Comparison of ENCODE assay signal across 8 cellular contexts in the genomic region with DNA sequence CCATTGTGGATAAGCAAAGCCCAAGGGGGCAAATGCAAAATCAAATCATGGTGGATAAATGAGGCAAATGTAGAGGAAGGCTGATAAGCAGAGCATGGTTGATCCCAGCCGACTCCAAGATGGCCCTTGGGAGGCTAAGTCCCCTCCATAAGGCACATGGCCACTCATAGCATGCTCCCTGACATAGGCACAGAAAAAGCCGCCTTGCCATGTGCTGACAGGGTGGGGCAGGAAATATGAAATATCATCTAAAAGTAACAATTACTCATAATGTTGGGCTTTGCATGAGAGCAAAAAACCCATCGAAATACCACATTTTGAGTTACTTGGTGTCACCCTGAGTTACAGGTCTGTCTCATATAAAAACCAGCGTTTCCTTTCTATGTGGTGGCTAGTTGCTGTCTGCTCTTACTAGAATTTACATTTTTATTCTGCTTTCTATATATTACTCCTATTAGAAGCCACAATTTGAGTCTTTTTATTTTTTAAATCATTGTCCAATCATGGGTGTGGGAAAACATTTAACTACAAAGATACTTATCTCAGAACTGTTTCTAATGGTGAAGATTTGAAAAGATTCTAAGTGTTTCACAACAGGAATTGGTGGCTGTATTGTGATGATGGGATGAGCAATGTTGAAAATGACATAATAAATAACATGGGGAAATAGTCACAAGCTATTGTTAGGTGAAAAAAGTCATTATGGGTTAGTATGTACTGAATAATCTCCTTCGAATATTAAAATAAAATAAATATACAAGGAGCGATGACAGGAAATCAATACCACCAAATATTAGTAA.
DNase-seq lines count a peak whose midpoint lies in the region; ATAC-seq and TF ChIP-seq lines count a peak whose summit lies in the region.

No MANE protein-coding gene starts in this region.

- no peaks in the 10 kb centered on the region for H3K36me3 Mint-ChIP-seq in activated CD4-positive, alpha-beta T cell treated with anti-CD3 and anti-CD28 coated beads for 36 hours (ENCODE audit: low read depth)
- no peaks in the 10 kb centered on the region for H3K36me3 Mint-ChIP-seq in endothelial cell (ENCODE audit: low read depth, unreplicated experiment)

- H3K4me1 Mint-ChIP-seq in activated CD4-positive, alpha-beta T cell treated with anti-CD3 and anti-CD28 coated beads for 36 hours = peaks cover 81% of the 10 kb centered on the region
- peaks cover 69% of the 10 kb centered on the region for H3K4me1 Mint-ChIP-seq in endothelial cell (ENCODE audit: unreplicated experiment)

- CTCF ChIA-PET in activated CD4-positive, alpha-beta T cell treated with anti-CD3 and anti-CD28 coated beads for 36 hours (lab: Charles Lee) = interaction anchor here (0.6 to 1.0 kb wide), 4 partner anchors 12 to 203 kb away, joined by 3 to 5 read pairs (median 4); no protein-coding TSS in a partner anchor

- POLR2A ChIA-PET in activated CD4-positive, alpha-beta T cell treated with anti-CD3 and anti-CD28 coated beads for 36 hours (lab: Charles Lee) = interaction anchor here (1.6 kb wide), 1 partner anchor 135 kb away, joined by 9 read pairs; no protein-coding TSS in a partner anchor

- in situ Hi-C loops in GM13976 (cut with MboI; ENCODE audit: low sequenced_read_pairs, unreplicated experiment) = loop anchor here (10.0 kb wide), 1 partner anchor 208 kb away; no protein-coding TSS in a partner anchor

- peak overlapping the region; percentile 86 for H3K27ac Mint-ChIP-seq in activated CD4-positive, alpha-beta T cell treated with anti-CD3 and anti-CD28 coated beads for 36 hours
- peak overlapping the region; percentile 85 for H3K27ac Mint-ChIP-seq in endothelial cell (ENCODE audit: unreplicated experiment)

- peak overlapping the region; percentile 26 for H3K4me3 Mint-ChIP-seq in activated CD4-positive, alpha-beta T cell treated with anti-CD3 and anti-CD28 coated beads for 36 hours
- no peak overlapping the region for H3K4me3 Mint-ChIP-seq in endothelial cell (ENCODE audit: unreplicated experiment)

- H3K27me3 Mint-ChIP-seq in activated CD4-positive, alpha-beta T cell treated with anti-CD3 and anti-CD28 coated beads for 36 hours = no peaks in the 10 kb centered on the region
- H3K27me3 Mint-ChIP-seq in endothelial cell (ENCODE audit: unreplicated experiment) = peaks cover 4% of the 10 kb centered on the region

- ATAC-seq in HG02970 (IDR thresholded peaks at IDR 0.05; ENCODE audit: low FRiP score, unreplicated experiment) = peak; percentile 36
- peak; percentile 55 for ATAC-seq in activated CD4-positive, alpha-beta T cell treated with anti-CD3 and anti-CD28 coated beads for 36 hours

- no peaks in the 10 kb centered on the region for H3K9me3 Mint-ChIP-seq in activated CD4-positive, alpha-beta T cell treated with anti-CD3 and anti-CD28 coated beads for 36 hours (ENCODE audit: low read depth)
- H3K9me3 Mint-ChIP-seq in endothelial cell (ENCODE audit: unreplicated experiment) = no peaks in the 10 kb centered on the region

- intact Hi-C loops in activated CD4-positive, alpha-beta T cell treated with anti-CD3 and anti-CD28 coated beads for 36 hours (cut with DNase I, micrococcal nuclease) = loop anchor here (1.0 to 10.0 kb wide), 6 partner anchors 60 to 618 kb away; partner anchors contain the start of genes STAM (in 2 of the 2) and TRDMT1 (in 1 of the 2)

- TF ChIP-seq CTCF in GM13976 (IDR thresholded peaks at IDR 0.05; ENCODE audit: borderline replicate concordance, control extremely low read depth, extremely low read depth, insufficient read depth, missing control alignments) = no peak
- TF ChIP-seq CTCF in endothelial cell (IDR thresholded peaks at IDR 0.05; ENCODE audit: unreplicated experiment) = no peak

- DNase-seq in GM13976 (ENCODE audit: low spot score) (peak; percentile 18), endothelial cell (ENCODE audit: low spot score) (no peak), AML-193 (lab: John Stamatoyannopoulos, UW) (no peak), SHP77 (lab: John Stamatoyannopoulos, UW) (no peak), NCI-H2107 treated with DMSO at 0.1 percent for 48 hours (lab: John Stamatoyannopoulos, UW; ENCODE audit: unreplicated experiment) (no peak)
- peak; percentile 84 for DNase-seq in activated CD4-positive, alpha-beta T cell treated with anti-CD3 and anti-CD28 coated beads for 36 hours
- DNase-seq in stimulated activated CD8-positive, alpha-beta memory T cell treated with anti-CD3 and anti-CD28 coated beads, Interleukin-15, amount 100 ng/mL, for 4 hours (ENCODE audit: low read depth in 2 of 2) = peak; percentile 42 to 64

Comparison
In these comparisons a context has a peak if more than half of its experiments do, and no peak if none do; other contexts are left out.
1. DNase-seq: peak in GM13976 (single experiment), activated CD4-positive, alpha-beta T cell treated with anti-CD3 and anti-CD28 coated beads for 36 hours (single experiment) and stimulated activated CD8-positive, alpha-beta memory T cell treated with anti-CD3 and anti-CD28 coated beads, Interleukin-15, amount 100 ng/mL, for 4 hours (2 of 2); none in endothelial cell (single experiment), AML-193 (0 of 2), SHP77 (0 of 2) and NCI-H2107 treated with DMSO at 0.1 percent for 48 hours (single experiment).